In the genomic region with DNA sequence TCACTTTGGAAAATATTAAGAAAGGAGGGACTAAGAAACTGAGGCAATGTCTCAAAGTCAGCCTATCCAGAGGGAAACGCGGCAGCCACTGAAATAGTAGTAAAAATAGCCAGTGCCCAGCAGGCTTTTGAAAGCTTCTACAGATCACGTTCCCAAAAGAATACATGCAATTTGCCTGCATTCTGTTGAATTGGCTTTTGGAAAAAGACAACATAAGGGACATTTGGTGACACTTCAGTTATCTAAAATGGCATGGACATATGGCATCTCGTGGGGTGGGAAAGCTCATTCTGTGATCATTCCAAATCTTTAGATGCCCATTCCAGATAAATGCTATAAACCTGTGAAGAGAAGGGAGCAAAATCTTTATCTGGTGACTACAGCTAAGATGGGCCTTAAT, we compare ENCODE assay signal across 21 cellular contexts.
"Had no signal": no experiment of that assay in that cellular context is flagged by ENCODE, and none has a peak within 500 bp of the region (broad histone marks: within the 10 kb centered on the region; RNA-seq: fewer than 3 reads in every experiment).

No MANE protein-coding gene starts in this region.

- H3K4me3 ChIP-seq: SJCRH30 had no signal

- H3K27ac ChIP-seq: SJCRH30, VCaP had no signal

- DNase-seq: activated CD4-positive, alpha-beta memory T cell treated with anti-CD3 and anti-CD28 coated beads for 36 hours; activated CD4-positive, alpha-beta T cell treated with anti-CD3 and anti-CD28 coated beads, Interleukin-2, amount 10 ng/mL, durations not matched to agents 7 days and 5 days; activated CD4-positive, CD25-positive, alpha-beta regulatory T cell; activated CD8-positive, alpha-beta memory T cell treated with anti-CD3 and anti-CD28 coated beads for 24 hours; activated effector memory CD4-positive, alpha-beta T cell treated with anti-CD3 and anti-CD28 coated beads, Interleukin-2, amount 50 U/mL, for 16 hours; activated naive CD4-positive, alpha-beta T cell treated with Interleukin-2 at 50 U/mL for 16 hours; activated T-cell treated with anti-CD3 and anti-CD28 coated beads, Interleukin-2, amount 50 U/mL, for 4 hours; amygdala; Kasumi-1; KBM-7; NCI-H1105 treated with DMSO at 0.1 percent for 48 hours; NCI-H1436 treated with DMSO at 0.1 percent for 48 hours; NCI-H1930; NCI-H2107; NCI-H446; NCI-H526; NCI-H774; SJCRH30; SK-N-SH; T-helper 1 cell had no signal

- H3K4me1 ChIP-seq: SJCRH30 had no signal

- ATAC-seq: activated T-cell treated with anti-CD3 and anti-CD28 coated beads, Interleukin-2, amount 50 U/mL, for 4 hours had no signal

- H3K9me3 ChIP-seq: SJCRH30, SK-N-SH had no signal
